In the genomic region with DNA sequence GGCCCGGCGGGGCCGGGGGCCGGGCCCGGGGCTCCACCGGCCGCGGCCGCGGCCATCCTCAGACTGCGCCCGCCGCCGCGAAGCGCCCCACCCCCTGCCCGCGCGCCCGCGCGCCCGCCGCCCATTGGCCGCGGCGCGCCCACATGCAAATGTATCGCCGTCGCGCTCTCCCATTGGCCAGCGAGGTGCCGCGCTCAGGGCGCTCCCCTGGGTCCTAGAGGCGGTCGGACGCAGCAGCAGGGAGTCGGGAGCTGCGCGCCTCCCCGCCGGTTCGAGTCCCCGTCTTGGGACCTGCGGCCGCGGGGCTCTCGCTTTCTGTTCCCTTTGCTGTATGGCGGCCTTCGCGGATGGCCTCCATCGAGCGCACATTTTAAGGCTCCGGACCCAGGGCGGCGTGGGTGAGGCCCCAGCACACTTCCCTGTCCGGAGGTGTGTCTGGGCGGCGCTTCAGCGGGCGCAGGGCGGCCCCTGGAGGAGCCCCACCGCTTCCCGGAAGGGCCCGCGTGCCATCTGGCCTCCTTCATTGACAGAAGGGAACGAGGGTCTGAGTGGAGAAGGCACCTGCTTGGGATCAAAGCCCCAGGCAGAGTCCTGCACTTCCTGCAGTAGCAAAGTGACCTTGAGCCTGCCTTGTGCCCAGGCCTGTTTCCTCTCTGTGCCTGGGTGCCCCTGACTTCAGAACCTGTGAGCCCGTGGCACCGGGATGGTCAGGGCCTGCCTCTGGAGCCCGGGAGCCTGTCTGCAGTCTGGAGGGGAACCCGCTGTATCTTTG, we compare ENCODE assay signal across 8 cellular contexts. TPM values are rescaled to one million over a fixed set of nuclear protein-coding genes. Genes with fewer than 3 reads are reported as not detected.
DNase-seq lines count a peak whose midpoint lies in the region; ATAC-seq and TF ChIP-seq lines count a peak whose summit lies in the region.

CABLES2 (minus strand) TSS at position 65 of the 772 bp plus-strand sequence; CDS start at position 56, 9 bp downstream.

- intact Hi-C loops in dendritic cell treated with granulocyte-macrophage colony-stimulating factor and Interleukin-4, amounts not matched to agents 40 ng/mL and 50 ng/mL, for 4 days (cut with micrococcal nuclease) = no loop called here

- TF ChIP-seq RAD21 in liver (IDR thresholded peaks at IDR 0.05) = no peak

- no peak within 1 kb of the TSS for H3K27ac ChIP-seq in liver (ENCODE audit: low read depth in 1 of 2, low read length in 2 of 2)

- peaks cover 13 to 33% (median 20%) of the 10 kb centered on the region in 4 donors for H3K4me1 ChIP-seq in liver (ENCODE audit: control insufficient read depth in 4 of 4, insufficient read depth in 4 of 4, low read length in 3 of 4)

- peak; percentile 97 for DNase-seq in CD1c-positive myeloid dendritic cell (ENCODE audit: extremely low spot score)
- DNase-seq in NCI-H526 treated with DMSO at 0.1 percent for 48 hours (lab: John Stamatoyannopoulos, UW) = peak; percentile 81
- peak; percentile 87 for DNase-seq in activated CD4-positive, alpha-beta T cell treated with anti-CD3 and anti-CD28 coated beads, Interleukin-2, amount 50 U/mL, for 1 hour
- DNase-seq in stimulated activated CD4-positive, alpha-beta T cell treated with anti-CD3 and anti-CD28 coated beads, Interleukin-2, amount 100 ng/mL, for 48 hours = peak; percentile 82 to 85

- H3K9me3 Mint-ChIP-seq in dendritic cell treated with granulocyte-macrophage colony-stimulating factor and Interleukin-4, amounts not matched to agents 40 ng/mL and 50 ng/mL, for 4 days = no peaks in the 10 kb centered on the region

- H3K27me3 ChIP-seq in liver (ENCODE audit: control insufficient read depth in 4 of 4, insufficient read depth in 4 of 4, low read length in 3 of 4) = no peaks in the 10 kb centered on the region

- H3K4me1 Mint-ChIP-seq in dendritic cell treated with granulocyte-macrophage colony-stimulating factor and Interleukin-4, amounts not matched to agents 40 ng/mL and 50 ng/mL, for 4 days (ENCODE audit: low read depth) = peaks cover 37% of the 10 kb centered on the region

- 6% methylated on average over 73 of the region's 73 CpGs for WGBS in liver

- peaks cover 18% of the 10 kb centered on the region for H3K27me3 Mint-ChIP-seq in dendritic cell treated with granulocyte-macrophage colony-stimulating factor and Interleukin-4, amounts not matched to agents 40 ng/mL and 50 ng/mL, for 4 days

- peak within 1 kb of the TSS; percentile 89 for H3K27ac Mint-ChIP-seq in dendritic cell treated with granulocyte-macrophage colony-stimulating factor and Interleukin-4, amounts not matched to agents 40 ng/mL and 50 ng/mL, for 4 days

- peak within 1 kb of the TSS; percentile 49 to 84 (median 69) for H3K4me3 ChIP-seq in liver (ENCODE audit: low read depth in 1 of 3, low read length in 3 of 3)

- peak; percentile 89 for ATAC-seq in GM19372 (IDR thresholded peaks at IDR 0.05; ENCODE audit: low read depth, unreplicated experiment)
- ATAC-seq in HG03520 (IDR thresholded peaks at IDR 0.05; ENCODE audit: unreplicated experiment) = peak; percentile 83

- no peak within 1 kb of the TSS for H3K9ac ChIP-seq in liver (ENCODE audit: low read depth in 1 of 2, low read length in 2 of 2)

- TF ChIP-seq CTCF in liver (IDR thresholded peaks at IDR 0.05; ENCODE audit: low read depth, low read length, missing input control) = no peak

- H3K36me3 Mint-ChIP-seq in dendritic cell treated with granulocyte-macrophage colony-stimulating factor and Interleukin-4, amounts not matched to agents 40 ng/mL and 50 ng/mL, for 4 days (ENCODE audit: low read depth) = peaks cover 11% of the 10 kb centered on the region

- H3K4me3 Mint-ChIP-seq in dendritic cell treated with granulocyte-macrophage colony-stimulating factor and Interleukin-4, amounts not matched to agents 40 ng/mL and 50 ng/mL, for 4 days = peak within 1 kb of the TSS; percentile 81

- no peaks in the 10 kb centered on the region for H3K9me3 ChIP-seq in liver (ENCODE audit: control insufficient read depth in 4 of 4, low read length in 3 of 4)

- H3K36me3 ChIP-seq in liver (ENCODE audit: control insufficient read depth in 4 of 4, insufficient read depth in 3 of 4, low read depth in 1 of 4, low read length in 3 of 4) = no peaks in the 10 kb centered on the region

TF ChIP-seq in liver, 16 proteins besides CTCF, POLR2A, EP300 and RAD21:
- no peak for TF ChIP-seq EGR1 (IDR thresholded peaks at IDR 0.05; ENCODE audit: low read depth in 2 of 2)
- TF ChIP-seq SP1 (IDR thresholded peaks at IDR 0.05) = peak; percentile 58
TF ChIP-seq in liver: peak in this region for 1.

RNA-seq across cellular contexts. Expression of gene CABLES2, which starts in this region (rescaled TPM):
- total RNA-seq in liver = 1 to 10 TPM; 2.0 to 3.2 TPM
- polyA plus RNA-seq in liver = 1 to 10 TPM in 1 of 2 donors, under 1 TPM in 1; 0.92 to 2.0 TPM
